ENCODE assay signal across 27 cellular contexts in genomic region chr4:169811476-169811875, GRCh38.
"Had no signal": no experiment of that assay in that cellular context is flagged by ENCODE, and none has a peak within 500 bp of the region (broad histone marks: within the 10 kb centered on the region; RNA-seq: fewer than 3 reads in every experiment).

No MANE protein-coding gene starts in this region.

- ATAC-seq: activated CD4-positive, CD25-positive, alpha-beta regulatory T cell treated with anti-CD3 and anti-CD28 coated beads, Interleukin-2, amount 50 U/mL, for 24 hours; activated T-cell treated with anti-CD3 and anti-CD28 coated beads, Interleukin-2, amount 50 U/mL, for 72 hours; left lobe of liver; lower lobe of right lung; naive thymus-derived CD4-positive, alpha-beta T cell had no signal

- H3K27ac ChIP-seq: hepatocyte, lower lobe of right lung, neural progenitor cell, testis, vagina, VCaP had no signal

- H3K4me3 Mint-ChIP-seq: activated CD4-positive, alpha-beta memory T cell treated with anti-CD3 and anti-CD28 coated beads, Interleukin-2, amount 10 ng/mL, durations not matched to agents 7 days and 5 days; activated CD4-positive, alpha-beta T cell treated with anti-CD3 and anti-CD28 coated beads, Interleukin-2, amount 10 ng/mL, durations not matched to agents 24 days and 14 days; activated naive CD4-positive, alpha-beta T cell treated with anti-CD3 and anti-CD28 coated beads for 36 hours; activated naive CD8-positive, alpha-beta T cell treated with anti-CD3 and anti-CD28 coated beads, Interleukin-2, amount 10 ng/mL, durations not matched to agents 7 days and 5 days; activated T-cell treated with anti-CD3 and anti-CD28 coated beads, Interleukin-2, amount 50 U/mL, for 72 hours; immature natural killer cell; naive thymus-derived CD4-positive, alpha-beta T cell; neural progenitor cell had no signal

- H3K79me2 ChIP-seq: hepatocyte had no signal

- H3K4me1 ChIP-seq: lower lobe of right lung, neural progenitor cell, testis, vagina had no signal

- H3K9ac ChIP-seq: neural progenitor cell had no signal

- H3K36me3 Mint-ChIP-seq: activated naive CD8-positive, alpha-beta T cell treated with anti-CD3 and anti-CD28 coated beads, Interleukin-2, amount 10 ng/mL, durations not matched to agents 7 days and 5 days; immature natural killer cell; naive thymus-derived CD4-positive, alpha-beta T cell; neural progenitor cell had no signal

- H3K9me3 Mint-ChIP-seq: activated CD4-positive, alpha-beta memory T cell treated with anti-CD3 and anti-CD28 coated beads, Interleukin-2, amount 10 ng/mL, durations not matched to agents 7 days and 5 days; activated CD4-positive, alpha-beta T cell treated with anti-CD3 and anti-CD28 coated beads, Interleukin-2, amount 10 ng/mL, durations not matched to agents 24 days and 14 days; activated naive CD4-positive, alpha-beta T cell treated with anti-CD3 and anti-CD28 coated beads for 36 hours; activated naive CD8-positive, alpha-beta T cell treated with anti-CD3 and anti-CD28 coated beads, Interleukin-2, amount 10 ng/mL, durations not matched to agents 7 days and 5 days; activated T-cell treated with anti-CD3 and anti-CD28 coated beads, Interleukin-2, amount 50 U/mL, for 72 hours; immature natural killer cell; naive thymus-derived CD4-positive, alpha-beta T cell; neural progenitor cell had no signal

- H3K36me3 ChIP-seq: lower lobe of right lung, neural progenitor cell, spleen, vagina had no signal

- DNase-seq: activated CD4-positive, alpha-beta memory T cell treated with anti-CD3 and anti-CD28 coated beads, Interleukin-2, amount 10 ng/mL, durations not matched to agents 7 days and 5 days; activated CD4-positive, alpha-beta T cell treated with anti-CD3 and anti-CD28 coated beads, Interleukin-2, amount 10 ng/mL, durations not matched to agents 24 days and 14 days; activated effector memory CD4-positive, alpha-beta T cell treated with Interleukin-2 at 50 U/mL for 16 hours; activated naive CD4-positive, alpha-beta T cell treated with anti-CD3 and anti-CD28 coated beads for 36 hours; activated naive CD8-positive, alpha-beta T cell treated with anti-CD3 and anti-CD28 coated beads, Interleukin-2, amount 10 ng/mL, durations not matched to agents 7 days and 5 days; activated T-cell treated with anti-CD3 and anti-CD28 coated beads, Interleukin-2, amount 50 U/mL, for 72 hours; amniotic stem cell; cortex of kidney; effector CD8-positive, alpha-beta T cell; glutamatergic neuron; immature natural killer cell; lower lobe of right lung; naive thymus-derived CD4-positive, alpha-beta T cell; retina; spleen; stimulated activated CD4-positive, alpha-beta T cell treated with anti-CD3 and anti-CD28 coated beads, Interleukin-4, amount 100 ng/mL, for 1 hour; stimulated activated naive CD4-positive, alpha-beta T cell; testis; trophoblast cell had no signal

- H3K27ac Mint-ChIP-seq: activated CD4-positive, alpha-beta memory T cell treated with anti-CD3 and anti-CD28 coated beads, Interleukin-2, amount 10 ng/mL, durations not matched to agents 7 days and 5 days; activated CD4-positive, alpha-beta T cell treated with anti-CD3 and anti-CD28 coated beads, Interleukin-2, amount 10 ng/mL, durations not matched to agents 24 days and 14 days; activated naive CD4-positive, alpha-beta T cell treated with anti-CD3 and anti-CD28 coated beads for 36 hours; activated naive CD8-positive, alpha-beta T cell treated with anti-CD3 and anti-CD28 coated beads, Interleukin-2, amount 10 ng/mL, durations not matched to agents 7 days and 5 days; activated T-cell treated with anti-CD3 and anti-CD28 coated beads, Interleukin-2, amount 50 U/mL, for 72 hours; immature natural killer cell; naive thymus-derived CD4-positive, alpha-beta T cell; neural progenitor cell; progenitor cell of endocrine pancreas had no signal

- H3K4me2 ChIP-seq: hepatocyte, neural progenitor cell had no signal

- FAIRE-seq: frontal cortex had no signal

- H3K27me3 ChIP-seq: hepatocyte, neural progenitor cell, spleen, testis, vagina had no signal

- H3K9me3 ChIP-seq: lower lobe of right lung, spleen, testis, vagina had no signal

- H3K4me1 Mint-ChIP-seq: activated CD4-positive, alpha-beta memory T cell treated with anti-CD3 and anti-CD28 coated beads, Interleukin-2, amount 10 ng/mL, durations not matched to agents 7 days and 5 days; activated CD4-positive, alpha-beta T cell treated with anti-CD3 and anti-CD28 coated beads, Interleukin-2, amount 10 ng/mL, durations not matched to agents 24 days and 14 days; activated naive CD8-positive, alpha-beta T cell treated with anti-CD3 and anti-CD28 coated beads, Interleukin-2, amount 10 ng/mL, durations not matched to agents 7 days and 5 days; immature natural killer cell; neural progenitor cell had no signal

- H2AFZ ChIP-seq: hepatocyte, neural progenitor cell had no signal

- H3K4me3 ChIP-seq: hepatocyte, lower lobe of right lung, neural progenitor cell, spleen, testis, vagina had no signal
